9 cellular contexts compared by ENCODE assay signal in the genomic region with DNA sequence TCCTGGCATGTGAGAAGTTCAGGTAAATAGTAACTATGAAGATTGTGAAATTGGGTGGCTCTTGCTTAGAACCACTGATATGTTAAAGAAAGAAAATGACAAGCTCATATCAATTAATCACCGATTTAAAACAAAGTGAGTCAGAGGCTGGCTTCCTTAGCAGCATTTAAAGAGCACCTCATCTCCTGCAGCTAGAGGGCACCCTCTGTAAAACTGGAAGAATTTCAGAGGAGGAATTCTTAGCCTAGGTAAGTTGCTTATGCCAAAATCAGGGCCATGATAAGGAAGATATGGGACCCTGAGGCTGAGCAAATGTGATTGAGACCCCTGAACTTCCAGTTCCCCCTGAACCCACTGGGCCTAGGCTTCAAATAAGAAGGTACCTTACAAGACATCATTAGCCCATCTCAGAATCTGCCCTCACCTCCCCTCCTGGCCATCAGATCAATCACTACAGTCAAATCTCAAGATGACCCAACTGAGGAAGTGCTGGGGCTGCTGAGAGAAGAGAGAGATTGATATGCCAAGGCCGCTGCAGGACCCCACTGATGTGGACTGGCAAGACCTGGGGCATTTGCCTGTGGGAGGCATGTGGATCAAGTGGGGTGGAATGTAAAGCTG. TPM values are rescaled to one million over a fixed set of nuclear protein-coding genes. Genes with fewer than 3 reads are reported as not detected.
DNase-seq lines count a peak whose midpoint lies in the region; ATAC-seq, FAIRE-seq and TF ChIP-seq lines count a peak whose summit lies in the region.
"Had no signal": no experiment of that assay in that cellular context is flagged by ENCODE, and none has a peak within 500 bp of the region (broad histone marks: within the 10 kb centered on the region; RNA-seq: fewer than 3 reads in every experiment).

No MANE protein-coding gene starts in this region.

- no peak overlapping the region for H3K27ac ChIP-seq in dorsolateral prefrontal cortex
- H3K27ac ChIP-seq: thoracic aorta had no signal

- DNase-seq in Ammon's horn (ENCODE audit: low spot score) = peak; percentile 10
- no peak for DNase-seq in GM19239 (ENCODE audit: insufficient read length, low spot score)
- DNase-seq in T-helper 2 cell = peak in 3 of 5 experiments; percentile 22 to 73 (median 24)
- peak in 1 of 10 donors; percentile 9 for DNase-seq in dorsolateral prefrontal cortex
- no peak for DNase-seq in osteocyte (ENCODE audit: extremely low spot score, unreplicated experiment)
- DNase-seq in endothelial cell (ENCODE audit: low spot score) = no peak
- DNase-seq in midbrain (lab: John Stamatoyannopoulos, UW) = no peak

- peaks cover 0 to 5% (median 0%) of the 10 kb centered on the region in 45 donors for H3K27me3 ChIP-seq in dorsolateral prefrontal cortex

- intact Hi-C loops in dorsolateral prefrontal cortex (cut with DNase I) = loop anchor here in 1 of 2 donors (5.0 kb wide), 1 partner anchor 56 kb away; no protein-coding TSS in a partner anchor

- H3K27ac Mint-ChIP-seq in osteocyte (ENCODE audit: unreplicated experiment) = no peak overlapping the region
- H3K27ac Mint-ChIP-seq in endothelial cell (ENCODE audit: unreplicated experiment) = no peak overlapping the region

- no peak overlapping the region for H3K4me3 Mint-ChIP-seq in osteocyte (ENCODE audit: unreplicated experiment)
- H3K4me3 Mint-ChIP-seq in endothelial cell (ENCODE audit: unreplicated experiment) = no peak overlapping the region

- H3K36me3 Mint-ChIP-seq in osteocyte (ENCODE audit: unreplicated experiment) (no peaks in the 10 kb centered on the region), endothelial cell (ENCODE audit: low read depth, unreplicated experiment) (no peaks in the 10 kb centered on the region)

- H3K9me3 Mint-ChIP-seq in osteocyte (ENCODE audit: unreplicated experiment) (no peaks in the 10 kb centered on the region), endothelial cell (ENCODE audit: unreplicated experiment) (no peaks in the 10 kb centered on the region)

- FAIRE-seq in GM19239 (lab: Jason Lieb, UNC) = peak; percentile 59

- no peak overlapping the region for H3K4me3 ChIP-seq in dorsolateral prefrontal cortex
- H3K4me3 ChIP-seq: thoracic aorta had no signal

- peak in 53 of 56 donors; percentile 16 to 65 (median 41) for TF ChIP-seq CTCF in dorsolateral prefrontal cortex (IDR thresholded peaks at IDR 0.05 in 54 of 56, conservative IDR thresholded peaks at IDR 0.05 in 2 of 56; ENCODE audit: low read depth in 1 of 56, partially characterized antibody in 56 of 56)
- TF ChIP-seq CTCF in osteocyte (IDR thresholded peaks at IDR 0.05) = peak; percentile 43
- TF ChIP-seq CTCF in endothelial cell (IDR thresholded peaks at IDR 0.05; ENCODE audit: unreplicated experiment) = no peak

- H3K27me3 Mint-ChIP-seq in osteocyte (ENCODE audit: unreplicated experiment) = peaks cover 26% of the 10 kb centered on the region
- H3K27me3 Mint-ChIP-seq in endothelial cell (ENCODE audit: unreplicated experiment) = peaks cover 1% of the 10 kb centered on the region

- H3K4me1 Mint-ChIP-seq in osteocyte (ENCODE audit: unreplicated experiment) = no peaks in the 10 kb centered on the region
- H3K4me1 Mint-ChIP-seq in endothelial cell (ENCODE audit: unreplicated experiment) = no peaks in the 10 kb centered on the region

- ATAC-seq in GM21381 (IDR thresholded peaks at IDR 0.05; ENCODE audit: unreplicated experiment) = no peak

RNA-seq across cellular contexts. Expression of gene CD3E, which starts 8.6 kb away (rescaled TPM):
- 1 to 10 TPM in 6 of 120 experiments, under 1 TPM in 38, not detected in 76; 0.28 to 3.6 (median 0.60) TPM for total RNA-seq in dorsolateral prefrontal cortex
- total RNA-seq in osteocyte = not detected in 2 replicates
- not detected for total RNA-seq in endothelial cell (ENCODE audit: unreplicated experiment)

RNA-seq across cellular contexts. Expression of gene MPZL2, which starts 31.8 kb away (rescaled TPM):
- total RNA-seq in dorsolateral prefrontal cortex (10 to 100 TPM in 11 of 120 experiments, 1 to 10 TPM in 98, under 1 TPM in 10, not detected in 1; 0.48 to 22.0 (median 4.5) TPM), osteocyte (not detected in 2 replicates), endothelial cell (ENCODE audit: unreplicated experiment) (1.0 TPM)

RNA-seq across cellular contexts. Expression of gene MPZL3, which starts 43.8 kb away (rescaled TPM):
- total RNA-seq in dorsolateral prefrontal cortex (1 to 10 TPM in 50 of 120 experiments, under 1 TPM in 70; 0.24 to 2.4 (median 0.86) TPM), osteocyte (0.37 and 0.40 TPM in 2 replicates), endothelial cell (ENCODE audit: unreplicated experiment) (10.7 TPM)

RNA-seq across cellular contexts. Expression of gene CD3D, which starts 46.6 kb away (rescaled TPM):
- total RNA-seq in dorsolateral prefrontal cortex (1 to 10 TPM in 9 of 120 experiments, not detected in 111; 1.3 to 2.7 (median 1.7) TPM), osteocyte (not detected in 2 replicates), endothelial cell (ENCODE audit: unreplicated experiment) (not detected)

RNA-seq across cellular contexts. Expression of gene CD3G, which starts 48.2 kb away (rescaled TPM):
- total RNA-seq in dorsolateral prefrontal cortex (1 to 10 TPM in 2 of 120 experiments, under 1 TPM in 11, not detected in 107; 0.19 to 1.4 (median 0.53) TPM), osteocyte (not detected in 2 replicates), endothelial cell (ENCODE audit: unreplicated experiment) (not detected)

Comparison
In these comparisons a context has a peak if more than half of its experiments do, and no peak if none do; other contexts are left out.
1. DNase-seq: peak in Ammon's horn (single experiment) and T-helper 2 cell (3 of 5); none in GM19239 (single experiment), osteocyte (single experiment), endothelial cell (single experiment) and midbrain (single experiment).